Comparison of ENCODE assay signal across 17 cellular contexts in genomic region chr19:39831679-39832078, GRCh38. TPM values are rescaled to one million over a fixed set of nuclear protein-coding genes. Genes with fewer than 3 reads are reported as not detected.
A peak's percentile ranks its signal among the peaks of the same experiment; 100 is the strongest.
DNase-seq lines count a peak whose midpoint lies in the region; ATAC-seq and TF ChIP-seq lines count a peak whose summit lies in the region.
"Had no signal": no experiment of that assay in that cellular context is flagged by ENCODE, and none has a peak within 500 bp of the region (broad histone marks: within the 10 kb centered on the region; RNA-seq: fewer than 3 reads in every experiment).

No MANE protein-coding gene starts in this region.

- no peak overlapping the region for H2BK15ac ChIP-seq in neuronal stem cell (ENCODE audit: low read length)

- POLR2A ChIA-PET in Panc1 (lab: Charles Lee): interaction anchor here (0.6 kb wide), 2 partner anchors 9 to 25 kb away, joined by 3 to 11 read pairs; no protein-coding TSS in a partner anchor

- peak overlapping the region; percentile 76; the same call in 1 of the 2 replicates for H3K27ac ChIP-seq in Panc1 (ENCODE audit: low read length)
- H3K27ac ChIP-seq in neuronal stem cell (replicated peaks; ENCODE audit: low read length): no peak overlapping the region

- no peak for DNase-seq in Calu3
- no peak for DNase-seq in Panc1 (ENCODE audit: low read depth, low spot score)
- DNase-seq in neuronal stem cell (ENCODE audit: low spot score): no peak
- no peak for DNase-seq in T-helper 9 cell
- DNase-seq in mucosa of gallbladder (ENCODE audit: low spot score): no peak
- DNase-seq: effector CD4-positive, alpha-beta T cell; Kasumi-1; NCI-H2029 treated with DMSO at 0.1 percent for 48 hours; NCI-H69; small intestine had no signal

- intact Hi-C loops in Calu3 (cut with micrococcal nuclease; ENCODE audit: unreplicated experiment): no loop called here
- intact Hi-C loops in Panc1 (cut with micrococcal nuclease; ENCODE audit: unreplicated experiment): loop anchor here (5.0 kb wide), 1 partner anchor 289 kb away; the partner anchor contains the start of gene EID2

- H3K4me3 ChIP-seq in Panc1 (ENCODE audit: low read depth in 2 of 2, low read length in 2 of 2) (no peak overlapping the region), endocrine pancreas (ENCODE audit: control insufficient read depth, insufficient read depth, low read length) (no peak overlapping the region), neuronal stem cell (ENCODE audit: low read length in 2 of 2) (no peak overlapping the region)
- H3K4me3 ChIP-seq: HAP-1 had no signal

- no peak overlapping the region for H4K8ac ChIP-seq in neuronal stem cell (ENCODE audit: low read depth, low read length)

- H2AFZ ChIP-seq in neuronal stem cell (ENCODE audit: low read length): no peak overlapping the region

- H3K4me3 Mint-ChIP-seq in Calu3 (ENCODE audit: low read depth, unreplicated experiment): no peak overlapping the region

- H3K9me3 Mint-ChIP-seq in Calu3 (ENCODE audit: low read depth, unreplicated experiment): no peaks in the 10 kb centered on the region

- H3K14ac ChIP-seq in neuronal stem cell (ENCODE audit: low read length): no peak overlapping the region

- H2BK12ac ChIP-seq in neuronal stem cell (ENCODE audit: low read length): no peak overlapping the region

- TF ChIP-seq CTCF in Calu3 (IDR thresholded peaks at IDR 0.05; ENCODE audit: unreplicated experiment) (no peak), Panc1 (IDR thresholded peaks at IDR 0.05) (no peak)

- peak overlapping the region; percentile 68 for H3K27ac Mint-ChIP-seq in Calu3 (ENCODE audit: unreplicated experiment)

- BruUV-seq in Calu3 (replicated peaks; lab: Mats Ljungman, UMichigan) (no TSS peak), Panc1 (replicated peaks; lab: Mats Ljungman, UMichigan) (no TSS peak)

- H3K9ac ChIP-seq in endocrine pancreas (ENCODE audit: control insufficient read depth, insufficient read depth, low read length) (peak overlapping the region; percentile 82), neuronal stem cell (ENCODE audit: low read depth, low read length, poor library complexity) (no peak overlapping the region)

- H3K27me3 ChIP-seq in Panc1 (ENCODE audit: control insufficient read depth, insufficient read depth, low read length) (no peaks in the 10 kb centered on the region), endocrine pancreas (ENCODE audit: control insufficient read depth, insufficient read depth, low read length) (no peaks in the 10 kb centered on the region), neuronal stem cell (ENCODE audit: control insufficient read depth in 3 of 3, insufficient read depth in 3 of 3, low read depth in 1 of 3, low read length in 3 of 3) (no peaks in the 10 kb centered on the region)
- H3K27me3 ChIP-seq: ascending aorta had no signal

- H3K4ac ChIP-seq in neuronal stem cell (ENCODE audit: low read length): no peak overlapping the region

- peaks cover 28% of the 10 kb centered on the region for H3K4me1 ChIP-seq in Panc1 (ENCODE audit: control insufficient read depth, insufficient read depth, low read length)
- H3K4me1 ChIP-seq in endocrine pancreas (ENCODE audit: control insufficient read depth, insufficient read depth, low read length): no peaks in the 10 kb centered on the region
- peaks cover 13 to 19% of the 10 kb centered on the region in 2 donors for H3K4me1 ChIP-seq in neuronal stem cell (ENCODE audit: control insufficient read depth in 2 of 2, insufficient read depth in 1 of 2, low read depth in 1 of 2, low read length in 2 of 2)
- H3K4me1 ChIP-seq: HAP-1 had no signal

- H3K36me3 ChIP-seq in Panc1 (ENCODE audit: control insufficient read depth, insufficient read depth, low read length) (peaks cover 68% of the 10 kb centered on the region), endocrine pancreas (ENCODE audit: control insufficient read depth, insufficient read depth, low read length) (peaks cover 2% of the 10 kb centered on the region), neuronal stem cell (replicated peaks in 1 of 2; ENCODE audit: control insufficient read depth in 2 of 2, insufficient read depth in 2 of 2, low read length in 2 of 2) (peaks cover 46 to 84% of the 10 kb centered on the region in 2 donors)

- H4K91ac ChIP-seq in neuronal stem cell (ENCODE audit: low read depth, low read length, poor library complexity): no peak overlapping the region

- H3K4me2 ChIP-seq in neuronal stem cell (ENCODE audit: insufficient read depth, low read length, poor library complexity, severe bottlenecking): no peak overlapping the region

- H3K18ac ChIP-seq in neuronal stem cell (ENCODE audit: low read length): no peak overlapping the region

- no CpG with 5 or more reads among the region's 16 CpGs for WGBS in neuronal stem cell (ENCODE audit: extremely low coverage in 2 of 2, insufficient read length in 2 of 2, insufficient replicate concordance in 1 of 2), 2 donors

- no peaks in the 10 kb centered on the region for H3K27me3 Mint-ChIP-seq in Calu3 (ENCODE audit: unreplicated experiment)

- CTCF ChIA-PET in Calu3 (lab: Charles Lee): no interaction called here
- CTCF ChIA-PET in Panc1 (lab: Charles Lee): no interaction called here

- in situ Hi-C loops in Panc1 (cut with HindIII; ENCODE audit: low pct_unique_long_range_greater_than_20kb, low sequenced_read_pairs): no loop called here

- H2BK5ac ChIP-seq in neuronal stem cell (ENCODE audit: low read length): peak overlapping the region; percentile 11

- H3K23ac ChIP-seq in neuronal stem cell (ENCODE audit: low read depth, low read length, poor library complexity): no peak overlapping the region

- no peak overlapping the region for H2BK120ac ChIP-seq in neuronal stem cell (ENCODE audit: low read depth, low read length)

- H3K9me3 ChIP-seq in Panc1 (ENCODE audit: control insufficient read depth, insufficient read depth, low read depth, low read length): no peaks in the 10 kb centered on the region
- H3K9me3 ChIP-seq in endocrine pancreas (ENCODE audit: control insufficient read depth, low read length): no peaks in the 10 kb centered on the region
- no peaks in the 10 kb centered on the region for H3K9me3 ChIP-seq in neuronal stem cell (replicated peaks in 1 of 2; ENCODE audit: control insufficient read depth in 2 of 2, insufficient read depth in 1 of 2, low read depth in 1 of 2, low read length in 2 of 2)
- H3K9me3 ChIP-seq: ascending aorta, HAP-1 had no signal

- peak overlapping the region; percentile 42 for H2AK5ac ChIP-seq in neuronal stem cell (ENCODE audit: low read depth, low read length)

- ATAC-seq in Panc1 (no peak), HG03342 (IDR thresholded peaks at IDR 0.05; ENCODE audit: unreplicated experiment) (no peak)

- peaks cover 26% of the 10 kb centered on the region for H3K4me1 Mint-ChIP-seq in Calu3 (ENCODE audit: low read depth, unreplicated experiment)

- H3K36me3 Mint-ChIP-seq in Calu3 (ENCODE audit: insufficient read depth, unreplicated experiment): peaks cover 76% of the 10 kb centered on the region

- peaks cover 17% of the 10 kb centered on the region for H3K79me1 ChIP-seq in neuronal stem cell (ENCODE audit: low read depth, low read length)

RNA-seq across cellular contexts. Expression of gene DYRK1B, which starts 2.3 kb away (rescaled TPM):
- total RNA-seq in Calu3 (2022) (21.5 and 24.6 TPM in 2 replicates), Panc1 (2021; ENCODE audit: unreplicated experiment) (322 TPM), mucosa of gallbladder (35.8 TPM)
- polyA plus RNA-seq in Panc1 (2012; ENCODE audit: insufficient read length): 462 TPM
- polyA plus RNA-seq in neuronal stem cell (2013, experiment 1 of 2): 36.7 TPM
- 35.1 TPM for polyA plus RNA-seq in neuronal stem cell (2013, experiment 2 of 2)

RNA-seq across cellular contexts. Expression of gene FBL, which starts 14.5 kb away (rescaled TPM):
- total RNA-seq in Calu3 (2022): 641 and 724 TPM in 2 replicates
- 4,927 TPM for total RNA-seq in Panc1 (2021; ENCODE audit: unreplicated experiment)
- polyA plus RNA-seq in Panc1 (2012; ENCODE audit: insufficient read length): 6,160 TPM
- polyA plus RNA-seq in neuronal stem cell (2013, experiment 1 of 2): 435 TPM
- 415 TPM for polyA plus RNA-seq in neuronal stem cell (2013, experiment 2 of 2)
- total RNA-seq in mucosa of gallbladder: 92.6 TPM

RNA-seq across cellular contexts. Expression of gene LEUTX, which starts 53.0 kb away (rescaled TPM):
- total RNA-seq in Calu3 (2022): not detected in 2 replicates
- total RNA-seq in Panc1 (2021; ENCODE audit: unreplicated experiment): not detected
- polyA plus RNA-seq in Panc1 (2012; ENCODE audit: insufficient read length): not detected
- polyA plus RNA-seq in neuronal stem cell (2013, experiment 1 of 2): not detected
- polyA plus RNA-seq in neuronal stem cell (2013, experiment 2 of 2): not detected
- total RNA-seq in mucosa of gallbladder: not detected
- total RNA-seq: ascending aorta, frontal cortex, myocyte, RPMI7951 had no signal
- polyA plus RNA-seq: small intestine had no signal
